30 cellular contexts compared by ENCODE assay signal in the genomic region with DNA sequence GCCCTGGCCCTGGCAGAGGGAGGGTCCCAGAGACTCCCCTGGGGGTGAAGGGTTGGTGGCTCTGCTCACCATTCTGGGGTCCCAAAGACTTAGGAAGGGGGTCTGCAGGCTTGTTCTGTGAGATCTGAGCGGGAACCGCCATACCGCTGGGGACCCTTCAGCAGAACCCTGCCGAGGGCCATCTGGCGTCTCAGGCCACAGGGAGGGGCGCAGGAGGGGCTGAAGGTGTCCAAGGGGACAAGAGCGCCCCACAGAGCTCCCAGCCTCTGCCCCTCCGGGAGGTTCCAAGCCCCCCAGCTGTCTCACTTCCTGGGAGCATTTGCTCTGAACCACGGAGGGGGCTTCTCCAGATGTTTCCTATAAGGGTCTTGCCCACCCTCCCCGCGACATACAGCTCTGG. TPM values are rescaled to one million over a fixed set of nuclear protein-coding genes. Genes with fewer than 3 reads are reported as not detected.
"Had no signal": no experiment of that assay in that cellular context is flagged by ENCODE, and none has a peak within 500 bp of the region (broad histone marks: within the 10 kb centered on the region; RNA-seq: fewer than 3 reads in every experiment).

No MANE protein-coding gene starts in this region.

- DNase-seq: activated CD4-positive, alpha-beta T cell treated with anti-CD3 and anti-CD28 coated beads, Interleukin-2, amount 50 U/mL, for 1 hour; activated CD4-positive, CD25-positive, alpha-beta regulatory T cell; activated CD8-positive, alpha-beta memory T cell treated with anti-CD3 and anti-CD28 coated beads, Interleukin-2, amount 50 U/mL, for 4 hours; activated CD8-positive, alpha-beta T cell treated with anti-CD3 and anti-CD28 coated beads for 36 hours; activated gamma-delta T cell treated with Interleukin-2 at 50 U/mL for 16 hours; activated naive CD4-positive, alpha-beta T cell treated with anti-CD3 and anti-CD28 coated beads, Interleukin-2, amount 10 ng/mL, durations not matched to agents 7 days and 5 days; activated naive CD8-positive, alpha-beta T cell treated with anti-CD3 and anti-CD28 coated beads for 36 hours; activated T-cell treated with anti-CD3 and anti-CD28 coated beads, Interleukin-2, amount 50 U/mL, for 72 hours; brain microvascular endothelial cell; MV-4-11; NCI-H1092 treated with DMSO at 0.1 percent for 48 hours; NCI-H1417 treated with DMSO at 0.1 percent for 48 hours; NCI-H1694; NCI-H2029; NCI-H2107; NCI-H2171 treated with DMSO at 0.1 percent for 48 hours; NCI-H345; NCI-H510A; NCI-H526 treated with DMSO at 0.1 percent for 48 hours; NCI-H82; Peyer's patch; T-cell; T-helper 2 cell; T1000 had no signal

- H3K27ac ChIP-seq: brain microvascular endothelial cell, cardiac muscle cell, Peyer's patch, SK-N-MC, VCaP had no signal

- H3K9me3 ChIP-seq: Peyer's patch had no signal

- H3K4me3 ChIP-seq: cardiac muscle cell, Peyer's patch, SK-N-MC had no signal

- H3K36me3 ChIP-seq: brain microvascular endothelial cell, cardiac muscle cell, Peyer's patch had no signal

- ATAC-seq: activated CD8-positive, alpha-beta T cell treated with anti-CD3 and anti-CD28 coated beads for 36 hours; activated T-cell treated with anti-CD3 and anti-CD28 coated beads, Interleukin-2, amount 50 U/mL, for 72 hours; T-cell had no signal

RNA-seq across cellular contexts. Expression of a gene that starts 4.8 kb away (rescaled TPM):
- total RNA-seq: activated CD8-positive, alpha-beta T cell treated with anti-CD3 and anti-CD28 coated beads for 36 hours; activated naive CD8-positive, alpha-beta T cell treated with anti-CD3 and anti-CD28 coated beads for 36 hours; activated T-cell treated with anti-CD3 and anti-CD28 coated beads, Interleukin-2, amount 50 U/mL, for 72 hours; activated T-helper 2 cell treated with anti-CD3 and anti-CD28 coated beads, Interferon-gamma antibody, Interleukin-2, Interleukin-4, amounts not matched to agents 10 μg/mL and 5 μg/mL and 100 μg/mL, durations not matched to agents 14 hours and 24 hours and 36 hours; T-cell had no signal

RNA-seq across cellular contexts. Expression of a gene that starts 37.6 kb away (rescaled TPM):
- total RNA-seq: activated CD8-positive, alpha-beta T cell treated with anti-CD3 and anti-CD28 coated beads for 36 hours; activated naive CD8-positive, alpha-beta T cell treated with anti-CD3 and anti-CD28 coated beads for 36 hours; activated T-cell treated with anti-CD3 and anti-CD28 coated beads, Interleukin-2, amount 50 U/mL, for 72 hours; activated T-helper 2 cell treated with anti-CD3 and anti-CD28 coated beads, Interferon-gamma antibody, Interleukin-2, Interleukin-4, amounts not matched to agents 10 μg/mL and 5 μg/mL and 100 μg/mL, durations not matched to agents 14 hours and 24 hours and 36 hours; cardiac muscle cell; LHCN-M2; M059J; Peyer's patch; T-cell had no signal
